ENCODE assay signal across 21 cellular contexts in genomic region chr2:84914334-84914733, GRCh38. TPM values are rescaled to one million over a fixed set of nuclear protein-coding genes. Genes with fewer than 3 reads are reported as not detected.
DNase-seq lines count a peak whose midpoint lies in the region; ATAC-seq, FAIRE-seq and TF ChIP-seq lines count a peak whose summit lies in the region.
"Had no signal": no experiment of that assay in that cellular context is flagged by ENCODE, and none has a peak within 500 bp of the region (broad histone marks: within the 10 kb centered on the region; RNA-seq: fewer than 3 reads in every experiment).

No MANE protein-coding gene starts in this region.

- CTCF ChIA-PET in HepG2 (lab: Yijun Ruan, JAX; ENCODE audit: low intra/inter-chr PET ratio, low total read pairs) = no interaction called here

- 23% methylated on average over 6 of the region's 6 CpGs for WGBS in HepG2 (ENCODE audit: low lambda C conversion rate)
- WGBS in right lobe of liver (ENCODE audit: insufficient coverage, low coverage, low lambda C conversion rate, missing lambda C conversion rate) = 87% methylated on average over 6 of the region's 6 CpGs

- ATAC-seq in HepG2 (no peak), right lobe of liver (no peak), HG03442 (IDR thresholded peaks at IDR 0.05; ENCODE audit: unreplicated experiment) (no peak), esophagus mucosa (no peak)
- ATAC-seq: A549 had no signal

- H3K9me3 Mint-ChIP-seq in T-helper 1 cell treated with Interleukin-12 subunit alpha and Interleukin-12 subunit beta and Interleukin-4 antibody, amounts not matched to agents 30 μg/mL and 1 μg/mL, for 36 hours = peaks cover 10% of the 10 kb centered on the region

- H3K4me2 ChIP-seq in HepG2 (ENCODE audit: low read depth, low read length) = no peak overlapping the region
- H3K4me2 ChIP-seq: A549 had no signal

- peaks cover 16% of the 10 kb centered on the region for H3K36me3 Mint-ChIP-seq in T-helper 1 cell treated with Interleukin-12 subunit alpha and Interleukin-12 subunit beta and Interleukin-4 antibody, amounts not matched to agents 30 μg/mL and 1 μg/mL, for 36 hours (ENCODE audit: low read depth)

- no peak for TF ChIP-seq POLR2A in HepG2 (IDR thresholded peaks at IDR 0.05; ENCODE audit: insufficient read depth in 1 of 2, low read depth in 2 of 2, low read length in 2 of 2)
- TF ChIP-seq POLR2A in right lobe of liver (IDR thresholded peaks at IDR 0.05) = no peak

- POLR2A ChIA-PET in HepG2 (lab: Yijun Ruan, JAX) = interaction anchor here (0.8 kb wide), 1 partner anchor 12 kb away, joined by 3 read pairs; no protein-coding TSS in a partner anchor

- in situ Hi-C loops in HepG2 (cut with HindIII; ENCODE audit: extremely low pct_ligation_motif_present, low pct_unique_long_range_greater_than_20kb) = no loop called here

- no peak for TF ChIP-seq RAD21 in HepG2 (CRISPR knock-in tag; IDR thresholded peaks at IDR 0.05)

- no peaks in the 10 kb centered on the region for H4K20me1 ChIP-seq in HepG2 (ENCODE audit: insufficient read depth, low read length)

- H3K27ac ChIP-seq in HepG2 (ENCODE audit: extremely low read length, insufficient read depth, low read length) (no peak overlapping the region), right lobe of liver (no peak overlapping the region)
- H3K27ac ChIP-seq: 22Rv1, C4-2B, GM23248, HL-60 had no signal

- peaks cover 28% of the 10 kb centered on the region for H3K4me1 Mint-ChIP-seq in T-helper 1 cell treated with Interleukin-12 subunit alpha and Interleukin-12 subunit beta and Interleukin-4 antibody, amounts not matched to agents 30 μg/mL and 1 μg/mL, for 36 hours (ENCODE audit: low read depth)

- H3K36me3 ChIP-seq in HepG2 (replicated peaks in 1 of 2; ENCODE audit: control insufficient read depth in 1 of 2, insufficient read depth in 2 of 2, low read length in 2 of 2) (no peaks in the 10 kb centered on the region), right lobe of liver (no peaks in the 10 kb centered on the region)
- H3K36me3 ChIP-seq: HAP-1 had no signal

- TF ChIP-seq CTCF in HepG2 (CRISPR knock-in tag; IDR thresholded peaks at IDR 0.05) = no peak
- TF ChIP-seq CTCF in right lobe of liver (IDR thresholded peaks at IDR 0.05) = no peak

- no peak overlapping the region for H2AFZ ChIP-seq in HepG2 (ENCODE audit: low read length)
- H2AFZ ChIP-seq: GM23248 had no signal

- H3K9ac ChIP-seq in HepG2 (ENCODE audit: insufficient read depth, low read depth, low read length) = no peak overlapping the region
- H3K9ac ChIP-seq: GM23248 had no signal

- intact Hi-C loops in HepG2 (cut with micrococcal nuclease; ENCODE audit: unreplicated experiment) = no loop called here
- intact Hi-C loops in right lobe of liver (cut with DNase I) = no loop called here

- FAIRE-seq in HepG2 (lab: Jason Lieb, UNC) = no peak
- FAIRE-seq: A549, D721Med had no signal

- no peak overlapping the region for H3K4me3 ChIP-seq in HepG2 (replicated peaks in 1 of 3; ENCODE audit: insufficient read depth in 1 of 3, low read depth in 2 of 3, low read length in 3 of 3)
- no peak overlapping the region for H3K4me3 ChIP-seq in right lobe of liver
- H3K4me3 ChIP-seq: A549, GM23248, HAP-1 had no signal

- H3K9me3 ChIP-seq in HepG2 (ENCODE audit: low read length) = peaks cover 2% of the 10 kb centered on the region; the same call in 1 of the 2 replicates
- no peaks in the 10 kb centered on the region for H3K9me3 ChIP-seq in right lobe of liver
- H3K9me3 ChIP-seq: A549, Caco-2, HAP-1 had no signal

- no peak for DNase-seq in T-helper 1 cell
- DNase-seq in HepG2 (ENCODE audit: low spot score) = no peak
- no peak for DNase-seq in right lobe of liver
- DNase-seq in islet precursor cell = peak; percentile 4
- DNase-seq: AML-193; Caco-2; CD4-positive, alpha-beta T cell; DMS79; GDM1; GM23248; IMR-90; KBM-7 had no signal

- no peak overlapping the region for H3K4me3 Mint-ChIP-seq in T-helper 1 cell treated with Interleukin-12 subunit alpha and Interleukin-12 subunit beta and Interleukin-4 antibody, amounts not matched to agents 30 μg/mL and 1 μg/mL, for 36 hours
- H3K4me3 Mint-ChIP-seq: CD4-positive, alpha-beta T cell had no signal

- peaks cover 5% of the 10 kb centered on the region for H3K4me1 ChIP-seq in HepG2 (ENCODE audit: insufficient read depth, low read length)
- no peaks in the 10 kb centered on the region for H3K4me1 ChIP-seq in right lobe of liver
- H3K4me1 ChIP-seq: HAP-1 had no signal

- TF ChIP-seq EP300 in HepG2 (IDR thresholded peaks at IDR 0.05; ENCODE audit: low read depth in 2 of 2, low read length in 2 of 2) (no peak), HepG2 (CRISPR knock-in tag; IDR thresholded peaks at IDR 0.05; ENCODE audit: borderline replicate concordance) (no peak)

- no TSS peak for BruUV-seq in HepG2 (replicated peaks; lab: Mats Ljungman, UMichigan)

- peak overlapping the region; percentile 17 for H3K27ac Mint-ChIP-seq in T-helper 1 cell treated with Interleukin-12 subunit alpha and Interleukin-12 subunit beta and Interleukin-4 antibody, amounts not matched to agents 30 μg/mL and 1 μg/mL, for 36 hours
- H3K27ac Mint-ChIP-seq: CD4-positive, alpha-beta T cell had no signal

- no peaks in the 10 kb centered on the region for H3K79me2 ChIP-seq in HepG2 (ENCODE audit: insufficient read depth, low read length)

- H3K27me3 ChIP-seq in HepG2 (ENCODE audit: control insufficient read depth in 1 of 2, insufficient read depth in 2 of 2, low read length in 2 of 2) = no peaks in the 10 kb centered on the region
- H3K27me3 ChIP-seq in right lobe of liver = no peaks in the 10 kb centered on the region

- H3K27me3 Mint-ChIP-seq in T-helper 1 cell treated with Interleukin-12 subunit alpha and Interleukin-12 subunit beta and Interleukin-4 antibody, amounts not matched to agents 30 μg/mL and 1 μg/mL, for 36 hours (ENCODE audit: low read depth) = no peaks in the 10 kb centered on the region
- H3K27me3 Mint-ChIP-seq: CD4-positive, alpha-beta T cell had no signal

RNA-seq across cellular contexts. Expression of gene TMSB10, which starts 8.9 kb away (rescaled TPM):
- 708 and 754 TPM in 2 replicates for total RNA-seq in HepG2 (2016; rRNA removed; fragmentation: Illumina TruSeq; extraction: Trizol)
- 577 and 682 TPM in 2 replicates for total RNA-seq in HepG2 (2016; cell fraction: cytosol; rRNA removed; fragmentation: Illumina TruSeq; extraction: Trizol; ENCODE audit: low read depth)
- total RNA-seq in HepG2 (2016; cell fraction: insoluble cytoplasmic fraction; rRNA removed; fragmentation: Illumina TruSeq; extraction: Trizol) = 702 and 711 TPM in 2 replicates
- 753 and 798 TPM in 2 replicates for total RNA-seq in HepG2 (2016; cell fraction: membrane; rRNA removed; fragmentation: Illumina TruSeq; extraction: Trizol)
- total RNA-seq in HepG2 (2016; cell fraction: nucleus; rRNA removed; fragmentation: Illumina TruSeq; extraction: Trizol) = 206 and 246 TPM in 2 replicates
- 528 and 665 TPM in 2 replicates for polyA plus RNA-seq in HepG2 (2011; rRNA removed)
- 1,060 and 1,065 TPM in 2 replicates for polyA plus RNA-seq in HepG2 (2011; cell fraction: cytosol; rRNA removed)
- polyA plus RNA-seq in HepG2 (2011; cell fraction: nucleus; rRNA removed) = 311 and 445 TPM in 2 replicates
- polyA plus RNA-seq in HepG2 (2012) = 917 and 1,099 TPM in 2 replicates
- polyA plus RNA-seq in HepG2 (2016; cell fraction: cytosol; fragmentation: Illumina TruSeq; extraction: Trizol; ENCODE audit: low read depth) = 700 and 865 TPM in 2 replicates
- polyA plus RNA-seq in HepG2 (2016; cell fraction: insoluble cytoplasmic fraction; fragmentation: Illumina TruSeq; extraction: Trizol; ENCODE audit: low read depth) = 669 and 773 TPM in 2 replicates
- 819 and 872 TPM in 2 replicates for polyA plus RNA-seq in HepG2 (2016; cell fraction: membrane; fragmentation: Illumina TruSeq; extraction: Trizol; ENCODE audit: low read depth)
- 429 and 431 TPM in 2 replicates for polyA plus RNA-seq in HepG2 (2016; cell fraction: nucleus; fragmentation: Illumina TruSeq; extraction: Trizol; ENCODE audit: insufficient read depth, low read depth)
- 67.4 and 236 TPM in 2 replicates for polyA minus RNA-seq in HepG2 (2011; rRNA and poly(A)+ RNA removed; ENCODE audit: low replicate concordance)
- 123 and 157 TPM in 2 replicates for polyA minus RNA-seq in HepG2 (2011; cell fraction: cytosol; rRNA and poly(A)+ RNA removed)
- polyA minus RNA-seq in HepG2 (2011; cell fraction: nucleus; rRNA and poly(A)+ RNA removed) = 35.6 and 38.8 TPM in 2 replicates
- total RNA-seq in right lobe of liver = 100 to 1,000 TPM in 5 of 6 experiments, 10 to 100 TPM in 1; 77.3 to 814 (median 270) TPM
- 1,660 TPM for total RNA-seq in esophagus mucosa

RNA-seq across cellular contexts. Expression of gene TRABD2A, which starts 33.5 kb away (rescaled TPM):
- 0.36 TPM in 1 of 2 replicates, not detected in the other for total RNA-seq in HepG2 (2016; rRNA removed; fragmentation: Illumina TruSeq; extraction: Trizol)
- total RNA-seq in HepG2 (2016; cell fraction: cytosol; rRNA removed; fragmentation: Illumina TruSeq; extraction: Trizol; ENCODE audit: low read depth) = not detected in 2 replicates
- 0.09 TPM in 1 of 2 replicates, not detected in the other for total RNA-seq in HepG2 (2016; cell fraction: insoluble cytoplasmic fraction; rRNA removed; fragmentation: Illumina TruSeq; extraction: Trizol)
- 0.38 TPM in 1 of 2 replicates, not detected in the other for total RNA-seq in HepG2 (2016; cell fraction: membrane; rRNA removed; fragmentation: Illumina TruSeq; extraction: Trizol)
- total RNA-seq in HepG2 (2016; cell fraction: nucleus; rRNA removed; fragmentation: Illumina TruSeq; extraction: Trizol) = 0.34 TPM in 1 of 2 replicates, not detected in the other
- 0.15 and 0.21 TPM in 2 replicates for polyA plus RNA-seq in HepG2 (2011; rRNA removed)
- 0.21 TPM in 1 of 2 replicates, not detected in the other for polyA plus RNA-seq in HepG2 (2011; cell fraction: cytosol; rRNA removed)
- polyA plus RNA-seq in HepG2 (2011; cell fraction: nucleus; rRNA removed) = 0.12 TPM in 1 of 2 replicates, not detected in the other
- polyA plus RNA-seq in HepG2 (2012) = 0.13 and 0.25 TPM in 2 replicates
- polyA plus RNA-seq in HepG2 (2016; cell fraction: cytosol; fragmentation: Illumina TruSeq; extraction: Trizol; ENCODE audit: low read depth) = 0.28 TPM in 1 of 2 replicates, not detected in the other
- polyA plus RNA-seq in HepG2 (2016; cell fraction: insoluble cytoplasmic fraction; fragmentation: Illumina TruSeq; extraction: Trizol; ENCODE audit: low read depth) = not detected in 2 replicates
- polyA plus RNA-seq in HepG2 (2016; cell fraction: membrane; fragmentation: Illumina TruSeq; extraction: Trizol; ENCODE audit: low read depth) = 0.06 TPM in 1 of 2 replicates, not detected in the other
- not detected in 2 replicates for polyA plus RNA-seq in HepG2 (2016; cell fraction: nucleus; fragmentation: Illumina TruSeq; extraction: Trizol; ENCODE audit: insufficient read depth, low read depth)
- 0.16 and 246 TPM in 2 replicates for polyA minus RNA-seq in HepG2 (2011; rRNA and poly(A)+ RNA removed; ENCODE audit: low replicate concordance)
- polyA minus RNA-seq in HepG2 (2011; cell fraction: cytosol; rRNA and poly(A)+ RNA removed) = not detected in 2 replicates
- polyA minus RNA-seq in HepG2 (2011; cell fraction: nucleus; rRNA and poly(A)+ RNA removed) = 0.50 TPM in 1 of 2 replicates, not detected in the other
- 1 to 10 TPM in 1 of 6 experiments, under 1 TPM in 4, not detected in 1; 0.20 to 2.4 (median 0.43) TPM for total RNA-seq in right lobe of liver
- 0.24 TPM for total RNA-seq in esophagus mucosa

RNA-seq across cellular contexts. Expression of gene KCMF1, which starts 56.6 kb away (rescaled TPM):
- 62.1 and 64.6 TPM in 2 replicates for total RNA-seq in HepG2 (2016; rRNA removed; fragmentation: Illumina TruSeq; extraction: Trizol)
- 70.3 and 83.0 TPM in 2 replicates for total RNA-seq in HepG2 (2016; cell fraction: cytosol; rRNA removed; fragmentation: Illumina TruSeq; extraction: Trizol; ENCODE audit: low read depth)
- total RNA-seq in HepG2 (2016; cell fraction: insoluble cytoplasmic fraction; rRNA removed; fragmentation: Illumina TruSeq; extraction: Trizol) = 58.7 and 60.0 TPM in 2 replicates
- total RNA-seq in HepG2 (2016; cell fraction: membrane; rRNA removed; fragmentation: Illumina TruSeq; extraction: Trizol) = 130 and 138 TPM in 2 replicates
- 26.8 and 30.5 TPM in 2 replicates for total RNA-seq in HepG2 (2016; cell fraction: nucleus; rRNA removed; fragmentation: Illumina TruSeq; extraction: Trizol)
- polyA plus RNA-seq in HepG2 (2011; rRNA removed) = 84.0 and 116 TPM in 2 replicates
- 56.6 and 82.6 TPM in 2 replicates for polyA plus RNA-seq in HepG2 (2011; cell fraction: cytosol; rRNA removed)
- 32.2 and 32.7 TPM in 2 replicates for polyA plus RNA-seq in HepG2 (2011; cell fraction: nucleus; rRNA removed)
- polyA plus RNA-seq in HepG2 (2012) = 88.5 and 102 TPM in 2 replicates
- polyA plus RNA-seq in HepG2 (2016; cell fraction: cytosol; fragmentation: Illumina TruSeq; extraction: Trizol; ENCODE audit: low read depth) = 102 and 116 TPM in 2 replicates
- 68.3 and 73.2 TPM in 2 replicates for polyA plus RNA-seq in HepG2 (2016; cell fraction: insoluble cytoplasmic fraction; fragmentation: Illumina TruSeq; extraction: Trizol; ENCODE audit: low read depth)
- polyA plus RNA-seq in HepG2 (2016; cell fraction: membrane; fragmentation: Illumina TruSeq; extraction: Trizol; ENCODE audit: low read depth) = 124 and 125 TPM in 2 replicates
- polyA plus RNA-seq in HepG2 (2016; cell fraction: nucleus; fragmentation: Illumina TruSeq; extraction: Trizol; ENCODE audit: insufficient read depth, low read depth) = 42.2 and 45.3 TPM in 2 replicates
- polyA minus RNA-seq in HepG2 (2011; rRNA and poly(A)+ RNA removed; ENCODE audit: low replicate concordance) = 60.2 and 78.6 TPM in 2 replicates
- polyA minus RNA-seq in HepG2 (2011; cell fraction: cytosol; rRNA and poly(A)+ RNA removed) = 66.3 and 77.2 TPM in 2 replicates
- polyA minus RNA-seq in HepG2 (2011; cell fraction: nucleus; rRNA and poly(A)+ RNA removed) = 32.3 and 45.8 TPM in 2 replicates
- 10 to 100 TPM; 28.6 to 45.3 (median 35.4) TPM for total RNA-seq in right lobe of liver
- 80.7 TPM for total RNA-seq in esophagus mucosa
